27 cellular contexts compared by ENCODE assay signal in the genomic region with DNA sequence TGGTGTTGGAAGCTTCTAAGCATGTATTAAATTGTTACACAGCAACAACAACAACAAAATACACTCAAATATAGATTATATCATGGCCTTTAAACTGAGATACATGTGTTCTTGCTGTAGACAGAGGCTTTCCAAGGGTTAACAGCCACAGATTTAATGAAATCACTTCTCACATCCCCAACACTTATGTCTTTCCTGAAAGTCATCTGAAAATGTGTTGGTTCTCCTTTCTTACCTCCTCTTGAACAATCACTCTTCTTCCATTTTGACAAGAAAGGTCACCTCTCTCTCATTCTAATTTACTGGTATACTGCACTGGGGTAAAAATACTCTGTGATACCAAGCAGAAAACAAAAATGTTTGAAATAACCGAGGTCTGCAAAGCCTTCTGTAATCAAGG.
"Had no signal": no experiment of that assay in that cellular context is flagged by ENCODE, and none has a peak within 500 bp of the region (broad histone marks: within the 10 kb centered on the region; RNA-seq: fewer than 3 reads in every experiment).

No MANE protein-coding gene starts in this region.

- H3K9me3 Mint-ChIP-seq: stimulated activated effector memory CD8-positive, alpha-beta T cell treated with anti-CD3 and anti-CD28 coated beads, Interleukin-12 subunit alpha, Interleukin-12 subunit beta, amount 100 ng/mL, for 72 hours; stimulated activated memory B cell treated with anti-CD40 and anti-IgM and Interleukin-4, amounts not matched to agents 10 μg/mL and 1 μg/mL and 100 μg/mL, for 72 hours; stimulated activated naive CD8-positive, alpha-beta T cell treated with anti-CD3 and anti-CD28 coated beads, Interleukin-15, amount 100 ng/mL, for 72 hours; stimulated activated naive CD8-positive, alpha-beta T cell treated with anti-CD3 and anti-CD28 coated beads, Interleukin-15, Interleukin-2, amounts not matched to agents 100 ng/mL and 50 ng/mL, for 24 hours; type B pancreatic cell had no signal

- H3K36me3 Mint-ChIP-seq: stimulated activated effector memory CD8-positive, alpha-beta T cell treated with anti-CD3 and anti-CD28 coated beads, Interleukin-12 subunit alpha, Interleukin-12 subunit beta, amount 100 ng/mL, for 72 hours; stimulated activated memory B cell treated with anti-CD40 and anti-IgM and Interleukin-4, amounts not matched to agents 10 μg/mL and 1 μg/mL and 100 μg/mL, for 72 hours; type B pancreatic cell had no signal

- H3K4me1 ChIP-seq: stomach, suprapubic skin, testis, thyroid gland, tibial artery, tibial nerve, transverse colon, upper lobe of left lung, upper lobe of right lung, uterus, vagina had no signal

- ATAC-seq: stimulated activated effector memory CD8-positive, alpha-beta T cell treated with anti-CD3 and anti-CD28 coated beads, Interleukin-12 subunit alpha, Interleukin-12 subunit beta, amount 100 ng/mL, for 72 hours; stimulated activated memory B cell treated with anti-CD40 and anti-IgM and Interleukin-4, amounts not matched to agents 10 μg/mL and 1 μg/mL and 100 μg/mL, for 72 hours; stimulated activated naive CD8-positive, alpha-beta T cell treated with anti-CD3 and anti-CD28 coated beads, Interleukin-15, amount 100 ng/mL, for 72 hours; stimulated activated naive CD8-positive, alpha-beta T cell treated with anti-CD3 and anti-CD28 coated beads, Interleukin-15, Interleukin-2, amounts not matched to agents 100 U/mL and 50 U/mL, for 24 hours; upper lobe of right lung had no signal

- DNase-seq: stimulated activated CD4-positive, alpha-beta T cell treated with anti-CD3 and anti-CD28 coated beads, Interleukin-2, amount 100 ng/mL, for 24 hours; stimulated activated CD4-positive, alpha-beta T cell treated with anti-CD3 and anti-CD28 coated beads, Interleukin-2, amount 100 ng/mL, for 48 hours; stimulated activated CD4-positive, alpha-beta T cell treated with anti-CD3 and anti-CD28 coated beads, Interleukin-4, amount 100 ng/mL, for 1 hour; stimulated activated CD4-positive, alpha-beta T cell treated with anti-CD3 and anti-CD28 coated beads, Interleukin-4, amount 100 ng/mL, for 24 hours; stimulated activated CD4-positive, alpha-beta T cell treated with anti-CD3 and anti-CD28 coated beads, Interleukin-4, amount 100 ng/mL, for 4 hours; stimulated activated CD8-positive, alpha-beta memory T cell treated with anti-CD3 and anti-CD28 coated beads, Interleukin-4, amount 100 ng/mL, for 48 hours; stimulated activated naive CD4-positive, alpha-beta T cell treated with Interleukin-2 at 50 U/mL for 16 hours; stimulated activated naive CD8-positive, alpha-beta T cell treated with anti-CD3 and anti-CD28 coated beads, Interleukin-15, amount 100 ng/mL, for 72 hours; stimulated activated naive CD8-positive, alpha-beta T cell treated with anti-CD3 and anti-CD28 coated beads, Interleukin-15, Interleukin-2, amounts not matched to agents 100 U/mL and 50 U/mL, for 24 hours; stomach; substantia nigra; testis; thyroid gland; tibial artery; transverse colon; trophoblast cell; upper lobe of left lung; upper lobe of right lung; uterus had no signal

- H3K27me3 Mint-ChIP-seq: stimulated activated naive CD8-positive, alpha-beta T cell treated with anti-CD3 and anti-CD28 coated beads, Interleukin-15, amount 100 ng/mL, for 72 hours; stimulated activated naive CD8-positive, alpha-beta T cell treated with anti-CD3 and anti-CD28 coated beads, Interleukin-15, Interleukin-2, amounts not matched to agents 100 ng/mL and 50 ng/mL, for 24 hours; type B pancreatic cell had no signal

- H3K27ac Mint-ChIP-seq: stimulated activated effector memory CD8-positive, alpha-beta T cell treated with anti-CD3 and anti-CD28 coated beads, Interleukin-12 subunit alpha, Interleukin-12 subunit beta, amount 100 ng/mL, for 72 hours; stimulated activated memory B cell treated with anti-CD40 and anti-IgM and Interleukin-4, amounts not matched to agents 10 μg/mL and 1 μg/mL and 100 μg/mL, for 72 hours; stimulated activated naive CD8-positive, alpha-beta T cell treated with anti-CD3 and anti-CD28 coated beads, Interleukin-15, amount 100 ng/mL, for 72 hours; stimulated activated naive CD8-positive, alpha-beta T cell treated with anti-CD3 and anti-CD28 coated beads, Interleukin-15, Interleukin-2, amounts not matched to agents 100 ng/mL and 50 ng/mL, for 24 hours; type B pancreatic cell had no signal

- H3K4me3 Mint-ChIP-seq: stimulated activated effector memory CD8-positive, alpha-beta T cell treated with anti-CD3 and anti-CD28 coated beads, Interleukin-12 subunit alpha, Interleukin-12 subunit beta, amount 100 ng/mL, for 72 hours; stimulated activated memory B cell treated with anti-CD40 and anti-IgM and Interleukin-4, amounts not matched to agents 10 μg/mL and 1 μg/mL and 100 μg/mL, for 72 hours; stimulated activated naive CD8-positive, alpha-beta T cell treated with anti-CD3 and anti-CD28 coated beads, Interleukin-15, amount 100 ng/mL, for 72 hours; stimulated activated naive CD8-positive, alpha-beta T cell treated with anti-CD3 and anti-CD28 coated beads, Interleukin-15, Interleukin-2, amounts not matched to agents 100 ng/mL and 50 ng/mL, for 24 hours; type B pancreatic cell had no signal

- H3K27me3 ChIP-seq: stomach, suprapubic skin, testis, thyroid gland, tibial artery, tibial nerve, transverse colon, upper lobe of left lung, upper lobe of right lung, uterus, vagina had no signal

- H3K4me1 Mint-ChIP-seq: stimulated activated effector memory CD8-positive, alpha-beta T cell treated with anti-CD3 and anti-CD28 coated beads, Interleukin-12 subunit alpha, Interleukin-12 subunit beta, amount 100 ng/mL, for 72 hours; stimulated activated naive CD8-positive, alpha-beta T cell treated with anti-CD3 and anti-CD28 coated beads, Interleukin-15, amount 100 ng/mL, for 72 hours had no signal

- H3K36me3 ChIP-seq: stomach, suprapubic skin, thoracic aorta, thyroid gland, tibial artery, tibial nerve, transverse colon, upper lobe of left lung, upper lobe of right lung, uterus, vagina had no signal

- H3K27ac ChIP-seq: stomach, suprapubic skin, testis, thoracic aorta, thyroid gland, tibial artery, tibial nerve, transverse colon, upper lobe of left lung, upper lobe of right lung, uterus, vagina had no signal

- H3K9me3 ChIP-seq: stomach, suprapubic skin, testis, thoracic aorta, thyroid gland, tibial artery, tibial nerve, transverse colon, upper lobe of left lung, upper lobe of right lung, uterus, vagina had no signal

- H3K4me3 ChIP-seq: stomach, suprapubic skin, testis, thoracic aorta, thyroid gland, tibial artery, tibial nerve, transverse colon, upper lobe of left lung, upper lobe of right lung, uterus, vagina had no signal
